In genomic region chr2:144518744-144519596, GRCh38 we compare ENCODE assay signal across 8 cellular contexts. TPM values are rescaled to one million over a fixed set of nuclear protein-coding genes. Genes with fewer than 3 reads are reported as not detected.
A peak's percentile ranks its signal among the peaks of the same experiment; 100 is the strongest.
DNase-seq lines count a peak whose midpoint lies in the region; ATAC-seq and TF ChIP-seq lines count a peak whose summit lies in the region.

No MANE protein-coding gene starts in this region.

- H3K27me3 ChIP-seq in endocrine pancreas (ENCODE audit: control insufficient read depth, insufficient read depth, low read length), result peaks cover 15% of the 10 kb centered on the region
- no peaks in the 10 kb centered on the region for H3K27me3 ChIP-seq in skeletal muscle satellite cell (ENCODE audit: control insufficient read depth, insufficient read depth, low read length)

- H3K36me3 ChIP-seq in endocrine pancreas (ENCODE audit: control insufficient read depth, insufficient read depth, low read length) (no peaks in the 10 kb centered on the region), skeletal muscle satellite cell (ENCODE audit: insufficient read depth, low read length) (no peaks in the 10 kb centered on the region)

- TF ChIP-seq CTCF in AG04449 (IDR thresholded peaks at IDR 0.05; ENCODE audit: insufficient read depth, low read length, missing control alignments), result no peak
- no peak for TF ChIP-seq CTCF in HFFc6 (IDR thresholded peaks at IDR 0.05)

- H3K9me3 ChIP-seq in endocrine pancreas (ENCODE audit: control insufficient read depth, low read length) (no peaks in the 10 kb centered on the region), skeletal muscle satellite cell (replicated peaks; ENCODE audit: low read length) (no peaks in the 10 kb centered on the region)

- no peak for DNase-seq in AG04449 (ENCODE audit: low read depth, low spot score)
- no peak for DNase-seq in NCI-H345 treated with DMSO at 0.1 percent for 48 hours (lab: John Stamatoyannopoulos, UW; ENCODE audit: unreplicated experiment)
- no peak for DNase-seq in HFFc6
- no peak for DNase-seq in activated T-cell treated with anti-CD3 and anti-CD28 coated beads, Interleukin-2, amount 50 U/mL, for 4 hours

- H3K4me1 ChIP-seq in endocrine pancreas (ENCODE audit: control insufficient read depth, insufficient read depth, low read length) (no peaks in the 10 kb centered on the region), skeletal muscle satellite cell (ENCODE audit: control insufficient read depth, insufficient read depth, low read length) (peaks cover 49% of the 10 kb centered on the region)

- H3K4me3 ChIP-seq in AG04449 (ENCODE audit: low read depth, low read length) (peak overlapping the region; percentile 81), endocrine pancreas (ENCODE audit: control insufficient read depth, insufficient read depth, low read length) (peak overlapping the region; percentile 26), skeletal muscle satellite cell (ENCODE audit: low read length) (peak overlapping the region; percentile 84)

- H3K9ac ChIP-seq in endocrine pancreas (ENCODE audit: control insufficient read depth, insufficient read depth, low read length), result no peak overlapping the region
- peak overlapping the region; percentile 94 for H3K9ac ChIP-seq in skeletal muscle satellite cell (ENCODE audit: low read depth, low read length)

- H3K9me3 Mint-ChIP-seq in HFFc6, result no peaks in the 10 kb centered on the region
- H3K9me3 Mint-ChIP-seq in activated T-cell treated with anti-CD3 and anti-CD28 coated beads, Interleukin-2, amount 50 U/mL, for 4 hours, result no peaks in the 10 kb centered on the region

- no peak overlapping the region for H3K4me3 Mint-ChIP-seq in HFFc6
- H3K4me3 Mint-ChIP-seq in activated T-cell treated with anti-CD3 and anti-CD28 coated beads, Interleukin-2, amount 50 U/mL, for 4 hours, result no peak overlapping the region

- peak; percentile 60 for ATAC-seq in GM19452 (IDR thresholded peaks at IDR 0.05; ENCODE audit: unreplicated experiment)
- peak; percentile 65 for ATAC-seq in HG03575 (IDR thresholded peaks at IDR 0.05; ENCODE audit: extremely low read depth, insufficient number of reproducible peaks, low FRiP score, unreplicated experiment)
- no peak for ATAC-seq in activated T-cell treated with anti-CD3 and anti-CD28 coated beads, Interleukin-2, amount 50 U/mL, for 4 hours

- POLR2A ChIA-PET in AG04449 (lab: Yijun Ruan, JAX), result no interaction called here

- CTCF ChIA-PET in AG04449 (lab: Yijun Ruan, JAX), result interaction anchor here (0.7 to 1.3 kb wide), 5 partner anchors 14 to 219 kb away, joined by 3 to 4 read pairs (median 3); no protein-coding TSS in a partner anchor

- H3K4me1 Mint-ChIP-seq in HFFc6 (ENCODE audit: low read depth), result peaks cover 49% of the 10 kb centered on the region
- H3K4me1 Mint-ChIP-seq in activated T-cell treated with anti-CD3 and anti-CD28 coated beads, Interleukin-2, amount 50 U/mL, for 4 hours (ENCODE audit: low read depth), result peaks cover 33% of the 10 kb centered on the region

- H3K27me3 Mint-ChIP-seq in HFFc6 (ENCODE audit: insufficient read depth), result peaks cover 2% of the 10 kb centered on the region
- H3K27me3 Mint-ChIP-seq in activated T-cell treated with anti-CD3 and anti-CD28 coated beads, Interleukin-2, amount 50 U/mL, for 4 hours (ENCODE audit: low read depth), result peaks cover 48% of the 10 kb centered on the region

- no peak overlapping the region for H3K27ac Mint-ChIP-seq in HFFc6

- peak overlapping the region; percentile 96 for H3K4me2 ChIP-seq in skeletal muscle satellite cell (ENCODE audit: low read length)

- peaks cover 13% of the 10 kb centered on the region for H3K36me3 Mint-ChIP-seq in HFFc6 (ENCODE audit: low read depth)
- peaks cover 4% of the 10 kb centered on the region for H3K36me3 Mint-ChIP-seq in activated T-cell treated with anti-CD3 and anti-CD28 coated beads, Interleukin-2, amount 50 U/mL, for 4 hours (ENCODE audit: insufficient read depth)

RNA-seq across cellular contexts. Expression of gene ZEB2, which starts 0.9 kb away (rescaled TPM):
- 57.8 and 63.1 TPM in 2 replicates for total RNA-seq in skeletal muscle satellite cell (2012; rRNA removed)
- 10 to 100 TPM; 57.0 to 76.3 (median 62.8) TPM for total RNA-seq in HFFc6 (2021; fragmentation: NEBNext Ultra II Directional; extraction: Animal tissue kit (Norgen Biotek cat#: 25700))
- 10 to 100 TPM; 14.4 to 35.9 (median 25.1) TPM for total RNA-seq in activated T-cell treated with anti-CD3 and anti-CD28 coated beads, Interleukin-2, amount 50 U/mL, for 4 hours

Comparison
In these comparisons a context has a peak if more than half of its experiments do, and no peak if none do; other contexts are left out.
1. H3K4me3 ChIP-seq: peak in every context shown above with its lines; median percentile 84 in skeletal muscle satellite cell; 81 in AG04449; 26 in endocrine pancreas.
2. ATAC-seq: peak in GM19452 (single experiment) and HG03575 (single experiment); none in activated T-cell treated with anti-CD3 and anti-CD28 coated beads, Interleukin-2, amount 50 U/mL, for 4 hours (0 of 2).